2 cellular contexts compared by ENCODE assay signal in genomic region chr1:31926252-31926651, GRCh38.
TF ChIP-seq lines count a peak whose summit lies in the region.

No MANE protein-coding gene starts in this region.

TF ChIP-seq in SK-N-SH, 30 proteins besides CTCF, POLR2A, EP300 and RAD21 (continued from another document):
- TF ChIP-seq, protein P1, sequence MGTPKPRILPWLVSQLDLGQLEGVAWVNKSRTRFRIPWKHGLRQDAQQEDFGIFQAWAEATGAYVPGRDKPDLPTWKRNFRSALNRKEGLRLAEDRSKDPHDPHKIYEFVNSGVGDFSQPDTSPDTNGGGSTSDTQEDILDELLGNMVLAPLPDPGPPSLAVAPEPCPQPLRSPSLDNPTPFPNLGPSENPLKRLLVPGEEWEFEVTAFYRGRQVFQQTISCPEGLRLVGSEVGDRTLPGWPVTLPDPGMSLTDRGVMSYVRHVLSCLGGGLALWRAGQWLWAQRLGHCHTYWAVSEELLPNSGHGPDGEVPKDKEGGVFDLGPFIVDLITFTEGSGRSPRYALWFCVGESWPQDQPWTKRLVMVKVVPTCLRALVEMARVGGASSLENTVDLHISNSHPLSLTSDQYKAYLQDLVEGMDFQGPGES (IDR thresholded peaks at IDR 0.05; ENCODE audit: low read depth, low read length), result no peak
- no peak for TF ChIP-seq JUND (IDR thresholded peaks at IDR 0.05)

TF ChIP-seq in GM12878, 131 proteins besides CTCF, POLR2A, EP300 and RAD21 (continued from another document):
- TF ChIP-seq RUNX3 (IDR thresholded peaks at IDR 0.05; ENCODE audit: low read length), result peak; percentile 68; the same call in 1 of the 2 replicates
- no peak for TF ChIP-seq YBX1 (IDR thresholded peaks at IDR 0.05)
- TF ChIP-seq TCF7 (IDR thresholded peaks at IDR 0.05; ENCODE audit: borderline replicate concordance), result 0 out of 2 replicates have a peak, but pooled peaks have one; percentile 17
- TF ChIP-seq SPI1 (IDR thresholded peaks at IDR 0.05; ENCODE audit: borderline replicate concordance, insufficient read depth, low read depth, low read length), result no peak
- TF ChIP-seq IRF4 (IDR thresholded peaks at IDR 0.05; ENCODE audit: low read depth, low read length), result peak; percentile 50; the same call in 1 of the 2 replicates
- TF ChIP-seq IKZF2 (IDR thresholded peaks at IDR 0.05), result peak; percentile 38 to 47; a peak in 2 of 4 replicates
- TF ChIP-seq SUZ12 (IDR thresholded peaks at IDR 0.05; ENCODE audit: unreplicated experiment), result no peak
- TF ChIP-seq SRF (IDR thresholded peaks at IDR 0.05; ENCODE audit: low read depth in 2 of 2, low read length in 2 of 2), result no peak
- TF ChIP-seq RCOR1 (conservative IDR thresholded peaks at IDR 0.05; ENCODE audit: low read depth, low read length), result no peak
